1 cellular context compared by ENCODE assay signal in the genomic region with DNA sequence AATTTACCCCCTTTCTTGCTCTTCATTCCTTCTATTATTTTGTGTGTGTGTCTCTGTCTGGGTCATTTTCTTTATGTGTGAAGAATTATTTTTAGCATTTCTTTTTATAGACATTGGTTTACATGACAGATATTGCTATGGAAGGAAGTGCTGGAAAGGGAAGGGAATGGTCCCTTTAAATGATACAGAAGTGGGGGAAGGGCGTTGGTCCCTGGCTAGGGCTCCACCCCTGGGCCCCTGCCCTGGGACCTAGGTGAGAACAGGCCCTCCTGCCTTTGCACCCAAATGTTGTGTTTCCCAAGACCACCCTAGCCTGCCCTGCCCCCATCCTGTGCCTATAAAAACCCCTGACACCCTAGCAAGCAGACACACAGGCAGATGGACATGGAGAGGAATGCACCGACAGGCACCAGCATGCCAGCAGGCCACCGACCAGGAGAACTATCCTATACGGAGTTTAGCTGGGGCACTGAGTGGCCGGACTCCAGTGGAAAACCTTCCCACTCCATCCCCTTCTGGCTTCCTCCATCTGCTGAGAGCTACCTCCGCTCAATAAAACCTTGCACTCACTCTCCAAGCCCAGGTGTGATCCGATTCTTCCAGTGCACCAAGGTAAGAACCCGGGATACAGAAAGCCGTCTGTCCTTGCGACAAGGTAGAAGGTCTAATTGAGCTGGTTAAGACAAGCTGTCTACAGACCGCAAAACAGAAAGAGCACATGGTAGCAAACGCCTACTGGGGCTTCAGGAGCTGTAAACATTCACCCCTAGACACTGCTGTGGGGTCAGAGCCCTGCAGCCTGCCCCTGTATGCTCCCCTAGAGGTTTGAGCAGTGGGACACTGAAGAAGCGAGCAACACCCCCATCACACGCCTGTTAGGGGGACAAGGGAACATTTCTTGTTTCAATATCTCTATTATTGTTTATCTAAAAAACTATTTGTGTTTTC.
TF ChIP-seq lines count a peak whose summit lies in the region.

No MANE protein-coding gene starts in this region.

TF ChIP-seq in GM23338, 12 proteins besides CTCF, POLR2A, EP300 and RAD21 (continued from another document):
- TF ChIP-seq, protein P1, sequence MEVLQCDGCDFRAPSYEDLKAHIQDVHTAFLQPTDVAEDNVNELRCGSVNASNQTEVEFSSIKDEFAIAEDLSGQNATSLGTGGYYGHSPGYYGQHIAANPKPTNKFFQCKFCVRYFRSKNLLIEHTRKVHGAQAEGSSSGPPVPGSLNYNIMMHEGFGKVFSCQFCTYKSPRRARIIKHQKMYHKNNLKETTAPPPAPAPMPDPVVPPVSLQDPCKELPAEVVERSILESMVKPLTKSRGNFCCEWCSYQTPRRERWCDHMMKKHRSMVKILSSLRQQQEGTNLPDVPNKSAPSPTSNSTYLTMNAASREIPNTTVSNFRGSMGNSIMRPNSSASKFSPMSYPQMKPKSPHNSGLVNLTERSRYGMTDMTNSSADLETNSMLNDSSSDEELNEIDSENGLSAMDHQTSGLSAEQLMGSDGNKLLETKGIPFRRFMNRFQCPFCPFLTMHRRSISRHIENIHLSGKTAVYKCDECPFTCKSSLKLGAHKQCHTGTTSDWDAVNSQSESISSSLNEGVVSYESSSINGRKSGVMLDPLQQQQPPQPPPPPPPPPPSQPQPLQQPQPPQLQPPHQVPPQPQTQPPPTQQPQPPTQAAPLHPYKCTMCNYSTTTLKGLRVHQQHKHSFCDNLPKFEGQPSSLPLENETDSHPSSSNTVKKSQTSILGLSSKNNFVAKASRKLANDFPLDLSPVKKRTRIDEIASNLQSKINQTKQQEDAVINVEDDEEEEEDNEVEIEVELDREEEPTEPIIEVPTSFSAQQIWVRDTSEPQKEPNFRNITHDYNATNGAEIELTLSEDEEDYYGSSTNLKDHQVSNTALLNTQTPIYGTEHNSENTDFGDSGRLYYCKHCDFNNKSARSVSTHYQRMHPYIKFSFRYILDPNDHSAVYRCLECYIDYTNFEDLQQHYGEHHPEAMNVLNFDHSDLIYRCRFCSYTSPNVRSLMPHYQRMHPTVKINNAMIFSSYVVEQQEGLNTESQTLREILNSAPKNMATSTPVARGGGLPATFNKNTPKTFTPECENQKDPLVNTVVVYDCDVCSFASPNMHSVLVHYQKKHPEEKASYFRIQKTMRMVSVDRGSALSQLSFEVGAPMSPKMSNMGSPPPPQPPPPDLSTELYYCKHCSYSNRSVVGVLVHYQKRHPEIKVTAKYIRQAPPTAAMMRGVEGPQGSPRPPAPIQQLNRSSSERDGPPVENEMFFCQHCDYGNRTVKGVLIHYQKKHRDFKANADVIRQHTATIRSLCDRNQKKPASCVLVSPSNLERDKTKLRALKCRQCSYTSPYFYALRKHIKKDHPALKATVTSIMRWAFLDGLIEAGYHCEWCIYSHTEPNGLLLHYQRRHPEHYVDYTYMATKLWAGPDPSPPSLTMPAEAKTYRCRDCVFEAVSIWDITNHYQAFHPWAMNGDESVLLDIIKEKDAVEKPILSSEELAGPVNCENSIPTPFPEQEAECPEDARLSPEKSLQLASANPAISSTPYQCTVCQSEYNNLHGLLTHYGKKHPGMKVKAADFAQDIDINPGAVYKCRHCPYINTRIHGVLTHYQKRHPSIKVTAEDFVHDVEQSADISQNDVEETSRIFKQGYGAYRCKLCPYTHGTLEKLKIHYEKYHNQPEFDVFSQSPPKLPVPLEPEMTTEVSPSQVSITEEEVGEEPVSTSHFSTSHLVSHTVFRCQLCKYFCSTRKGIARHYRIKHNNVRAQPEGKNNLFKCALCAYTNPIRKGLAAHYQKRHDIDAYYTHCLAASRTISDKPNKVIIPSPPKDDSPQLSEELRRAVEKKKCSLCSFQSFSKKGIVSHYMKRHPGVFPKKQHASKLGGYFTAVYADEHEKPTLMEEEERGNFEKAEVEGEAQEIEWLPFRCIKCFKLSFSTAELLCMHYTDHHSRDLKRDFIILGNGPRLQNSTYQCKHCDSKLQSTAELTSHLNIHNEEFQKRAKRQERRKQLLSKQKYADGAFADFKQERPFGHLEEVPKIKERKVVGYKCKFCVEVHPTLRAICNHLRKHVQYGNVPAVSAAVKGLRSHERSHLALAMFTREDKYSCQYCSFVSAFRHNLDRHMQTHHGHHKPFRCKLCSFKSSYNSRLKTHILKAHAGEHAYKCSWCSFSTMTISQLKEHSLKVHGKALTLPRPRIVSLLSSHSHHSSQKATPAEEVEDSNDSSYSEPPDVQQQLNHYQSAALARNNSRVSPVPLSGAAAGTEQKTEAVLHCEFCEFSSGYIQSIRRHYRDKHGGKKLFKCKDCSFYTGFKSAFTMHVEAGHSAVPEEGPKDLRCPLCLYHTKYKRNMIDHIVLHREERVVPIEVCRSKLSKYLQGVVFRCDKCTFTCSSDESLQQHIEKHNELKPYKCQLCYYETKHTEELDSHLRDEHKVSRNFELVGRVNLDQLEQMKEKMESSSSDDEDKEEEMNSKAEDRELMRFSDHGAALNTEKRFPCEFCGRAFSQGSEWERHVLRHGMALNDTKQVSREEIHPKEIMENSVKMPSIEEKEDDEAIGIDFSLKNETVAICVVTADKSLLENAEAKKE (CRISPR knock-in tag; IDR thresholded peaks at IDR 0.05) = no peak
- TF ChIP-seq ZNF114 (CRISPR knock-in tag; IDR thresholded peaks at IDR 0.05) (no peak), ETS1 (IDR thresholded peaks at IDR 0.05) (no peak), CREB1 (CRISPR knock-in tag; IDR thresholded peaks at IDR 0.05; ENCODE audit: low read depth) (no peak), REST (IDR thresholded peaks at IDR 0.05; ENCODE audit: unreplicated experiment) (no peak), EZH2phosphoT487 (IDR thresholded peaks at IDR 0.05; ENCODE audit: unreplicated experiment) (no peak)
